17 cellular contexts compared by ENCODE assay signal in genomic region chr16:26464576-26465266, GRCh38.
"Had no signal": no experiment of that assay in that cellular context is flagged by ENCODE, and none has a peak within 500 bp of the region (broad histone marks: within the 10 kb centered on the region; RNA-seq: fewer than 3 reads in every experiment).

No MANE protein-coding gene starts in this region.

- H3K27me3 ChIP-seq: adrenal gland, right atrium auricular region, tibial artery, vagina had no signal

- DNase-seq: activated CD4-positive, alpha-beta T cell treated with anti-CD3 and anti-CD28 coated beads for 48 hours; activated effector memory CD4-positive, alpha-beta T cell treated with anti-CD3 and anti-CD28 coated beads, Interleukin-2, amount 50 U/mL, for 16 hours; activated naive CD4-positive, alpha-beta T cell treated with anti-CD3 and anti-CD28 coated beads, Interleukin-2, amount 50 U/mL, for 16 hours; activated T-cell treated with anti-CD3 and anti-CD28 coated beads, Interleukin-2, amount 50 U/mL, for 72 hours; adrenal gland; cerebellar nuclear complex; cortex of kidney; head of caudate nucleus; left ventricle myocardium inferior; mammary epithelial cell; stimulated activated naive CD4-positive, alpha-beta T cell treated with Interleukin-2 at 50 U/mL for 16 hours; tibial artery had no signal

- H3K36me3 ChIP-seq: adrenal gland, left ventricle myocardium inferior, right atrium auricular region, tibial artery, vagina had no signal

- H3K27ac Mint-ChIP-seq: activated T-cell treated with anti-CD3 and anti-CD28 coated beads, Interleukin-2, amount 50 U/mL, for 72 hours had no signal

- ATAC-seq: activated T-cell treated with anti-CD3 and anti-CD28 coated beads, Interleukin-2, amount 50 U/mL, for 72 hours had no signal

- H3K27me3 Mint-ChIP-seq: progenitor cell of endocrine pancreas had no signal

- H3K9me3 ChIP-seq: adrenal gland, right atrium auricular region, tibial artery, vagina had no signal

- H3K27ac ChIP-seq: adrenal gland, left ventricle myocardium inferior, right atrium auricular region, tibial artery, vagina had no signal

- H3K4me3 ChIP-seq: adrenal gland, left ventricle myocardium inferior, right atrium auricular region, tibial artery, vagina had no signal

- FAIRE-seq: bronchial epithelial cell, frontal cortex had no signal

- H3K4me1 ChIP-seq: adrenal gland, left ventricle myocardium inferior, right atrium auricular region, tibial artery, vagina had no signal

- H3K4me3 Mint-ChIP-seq: activated T-cell treated with anti-CD3 and anti-CD28 coated beads, Interleukin-2, amount 50 U/mL, for 72 hours had no signal
